8 cellular contexts compared by ENCODE assay signal in genomic region chr4:127965062-127965802, GRCh38. TPM values are rescaled to one million over a fixed set of nuclear protein-coding genes. Genes with fewer than 3 reads are reported as not detected.
DNase-seq lines count a peak whose midpoint lies in the region; ATAC-seq and TF ChIP-seq lines count a peak whose summit lies in the region.

TSS of gene ABHD18 (plus strand) at chr4:127965406. CDS start at chr4:127982956, 17,550 bp downstream.
TSS of gene MFSD8 (minus strand) at chr4:127965173. CDS start at chr4:127965133, 40 bp downstream.

- H3K9ac ChIP-seq in OCI-LY1 (ENCODE audit: low read length), result peak within 1 kb of the TSS; percentile 94

- DNase-seq in DMS 273 treated with DMSO at 0.1 percent for 48 hours (lab: John Stamatoyannopoulos, UW), result peak; percentile 92
- DNase-seq in HuH-7 (ENCODE audit: low spot score), result peak; percentile 72
- peak; percentile 99 for DNase-seq in activated CD8-positive, alpha-beta memory T cell treated with anti-CD3 and anti-CD28 coated beads, Interleukin-2, amount 50 U/mL, for 4 hours
- peak; percentile 97 to 99 for DNase-seq in stimulated activated CD8-positive, alpha-beta memory T cell treated with anti-CD3 and anti-CD28 coated beads, Interleukin-15, amount 100 ng/mL, for 4 hours (ENCODE audit: low read depth in 2 of 2)

- H3K27me3 ChIP-seq in OCI-LY1 (ENCODE audit: insufficient read depth, low read length), result no peaks in the 10 kb centered on the region

- peaks cover 52% of the 10 kb centered on the region for H3K79me2 ChIP-seq in OCI-LY1 (ENCODE audit: insufficient read depth, low read length)

- H3K4me3 ChIP-seq in OCI-LY1 (ENCODE audit: low read depth, low read length, poor library complexity, severe bottlenecking), result peak within 1 kb of the TSS; percentile 80
- H3K4me3 ChIP-seq in mesodermal cell (ENCODE audit: extremely low read depth, insufficient read depth, low read length, poor library complexity, severe bottlenecking), result peak within 1 kb of the TSS; percentile 94

- H3K36me3 ChIP-seq in OCI-LY1 (ENCODE audit: insufficient read depth, low read length) (peaks cover 7% of the 10 kb centered on the region; the same call in 1 of the 2 replicates), mesodermal cell (ENCODE audit: control insufficient read depth, insufficient read depth, low read length) (peaks cover 6% of the 10 kb centered on the region)

- peak within 1 kb of the TSS; percentile 50; the same call in 1 of the 2 replicates for H2AFZ ChIP-seq in OCI-LY1 (ENCODE audit: low read length)

- 0% methylated on average over 52 to 58 of the region's 69 CpGs for WGBS in mesodermal cell (ENCODE audit: insufficient coverage in 2 of 2), 2 experiments

- no peaks in the 10 kb centered on the region for H3K9me2 ChIP-seq in OCI-LY1 (ENCODE audit: low read depth, low read length)

- no peaks in the 10 kb centered on the region for H3K9me3 ChIP-seq in OCI-LY1 (ENCODE audit: low read length)
- H3K9me3 ChIP-seq in mesodermal cell (ENCODE audit: control insufficient read depth, low read length), result no peaks in the 10 kb centered on the region

- peak within 1 kb of the TSS; percentile 99 for H3K4me2 ChIP-seq in OCI-LY1 (ENCODE audit: low read length)

- ATAC-seq in GM21515 (IDR thresholded peaks at IDR 0.05; ENCODE audit: unreplicated experiment), result peak; percentile 97

- no peaks in the 10 kb centered on the region for H3F3A ChIP-seq in OCI-LY1 (ENCODE audit: insufficient read depth, low read length)

- in situ Hi-C loops in endometrial microvascular endothelial cells (cut with HindIII; ENCODE audit: inconsistent ontology term, low pct_unique_long_range_greater_than_20kb, low sequenced_read_pairs), result no loop called here

- TF ChIP-seq CTCF in OCI-LY1 (IDR thresholded peaks at IDR 0.05; ENCODE audit: low read length), result peak; percentile 31; the same call in 1 of the 2 replicates

- peaks cover 19% of the 10 kb centered on the region for H3K4me1 ChIP-seq in OCI-LY1 (ENCODE audit: insufficient read depth, low read length, severe bottlenecking)
- peaks cover 4% of the 10 kb centered on the region for H3K4me1 ChIP-seq in mesodermal cell (ENCODE audit: control insufficient read depth, insufficient read depth, low read length, poor library complexity, severe bottlenecking)

- H4K20me1 ChIP-seq in OCI-LY1 (ENCODE audit: insufficient read depth, low read length), result no peaks in the 10 kb centered on the region

- H3K27ac ChIP-seq in OCI-LY1 (ENCODE audit: low read depth, low read length, poor library complexity, severe bottlenecking) (peak within 1 kb of the TSS; percentile 63), mesodermal cell (ENCODE audit: low read depth, low read length, severe bottlenecking) (peak within 1 kb of the TSS; percentile 78)

RNA-seq across cellular contexts. Expression of gene ABHD18, which starts in this region (rescaled TPM):
- 10.4 TPM for total RNA-seq in endometrial microvascular endothelial cells (ENCODE audit: inconsistent ontology term)
- 8.6 TPM for polyA plus RNA-seq in mesodermal cell (2013, experiment 1 of 2)
- polyA plus RNA-seq in mesodermal cell (2013, experiment 2 of 2), result 10.4 TPM

RNA-seq across cellular contexts. Expression of gene MFSD8, which starts in this region (rescaled TPM):
- total RNA-seq in endometrial microvascular endothelial cells (ENCODE audit: inconsistent ontology term), result 28.2 TPM
- 9.9 TPM for polyA plus RNA-seq in mesodermal cell (2013, experiment 1 of 2)
- 14.6 TPM for polyA plus RNA-seq in mesodermal cell (2013, experiment 2 of 2)

Comparison
In these comparisons a context has a peak if more than half of its experiments do, and no peak if none do; other contexts are left out.
1. Peak in every context shown above with its lines: DNase-seq, ATAC-seq, H3K4me3 ChIP-seq and H3K27ac ChIP-seq.